In the genomic region with DNA sequence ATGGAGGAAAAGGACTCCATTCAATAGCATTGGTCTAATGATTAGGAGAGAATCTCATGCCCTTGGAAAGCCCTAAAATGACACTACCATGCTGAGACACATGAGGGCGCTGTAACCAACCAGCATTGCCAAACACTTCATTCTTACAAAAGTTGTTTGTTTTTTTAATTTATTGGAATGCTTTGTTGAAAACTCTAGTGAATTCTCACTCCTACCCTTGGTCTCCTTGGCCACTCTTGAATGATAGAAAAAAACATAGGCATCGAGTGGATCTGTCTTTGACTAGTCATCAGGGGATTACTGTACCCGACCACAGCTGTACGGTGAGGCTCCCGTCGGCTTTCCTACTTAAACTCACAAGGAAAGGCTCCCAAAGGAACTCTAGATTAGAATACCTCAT, we compare ENCODE assay signal across 8 cellular contexts. TPM values are rescaled to one million over a fixed set of nuclear protein-coding genes. Genes with fewer than 3 reads are reported as not detected.
DNase-seq lines count a peak whose midpoint lies in the region; ATAC-seq and TF ChIP-seq lines count a peak whose summit lies in the region.

No MANE protein-coding gene starts in this region.

- intact Hi-C loops in IMR-90 (cut with micrococcal nuclease): no loop called here

- H3K4me1 Mint-ChIP-seq in stimulated activated naive CD8-positive, alpha-beta T cell treated with anti-CD3 and anti-CD28 coated beads, Interleukin-15, amount 100 ng/mL, for 72 hours: peaks cover 8% of the 10 kb centered on the region

- no peak overlapping the region for H3K27ac Mint-ChIP-seq in stimulated activated naive CD8-positive, alpha-beta T cell treated with anti-CD3 and anti-CD28 coated beads, Interleukin-15, amount 100 ng/mL, for 72 hours

- H3K9me3 ChIP-seq in IMR-90 (ENCODE audit: control insufficient read depth, insufficient read depth, low read length) (no peaks in the 10 kb centered on the region), mucosa of rectum (ENCODE audit: control insufficient read depth in 2 of 2, low read length in 2 of 2) (no peaks in the 10 kb centered on the region)
- H3K9me3 ChIP-seq in effector memory CD4-positive, alpha-beta T cell (ENCODE audit: control insufficient read depth, low read length): no peaks in the 10 kb centered on the region

- H4K5ac ChIP-seq in IMR-90 (ENCODE audit: low read depth, low read length): no peak overlapping the region

- H3K4me1 ChIP-seq in IMR-90 (ENCODE audit: control insufficient read depth, insufficient read depth, low read length): peaks cover 4% of the 10 kb centered on the region; the same call in 1 of the 2 replicates
- no peaks in the 10 kb centered on the region for H3K4me1 ChIP-seq in effector memory CD4-positive, alpha-beta T cell (ENCODE audit: control insufficient read depth, insufficient read depth, low read length, poor library complexity, severe bottlenecking)
- peaks cover 30 to 38% of the 10 kb centered on the region in 2 donors for H3K4me1 ChIP-seq in mucosa of rectum (ENCODE audit: control insufficient read depth in 2 of 2, insufficient read depth in 2 of 2, low read length in 2 of 2)

- no peak overlapping the region for H3K18ac ChIP-seq in IMR-90 (ENCODE audit: low read depth, low read length)

- H3K27me3 Mint-ChIP-seq in stimulated activated naive CD8-positive, alpha-beta T cell treated with anti-CD3 and anti-CD28 coated beads, Interleukin-15, amount 100 ng/mL, for 72 hours: no peaks in the 10 kb centered on the region

- no peak overlapping the region for H3K4me2 ChIP-seq in IMR-90 (ENCODE audit: low read depth, low read length)

- in situ Hi-C loops in IMR-90 (cut with MboI; ENCODE audit: low sequenced_read_pairs): no loop called here

- TF ChIP-seq RAD21 in IMR-90 (IDR thresholded peaks at IDR 0.05; ENCODE audit: low read length): peak; percentile 60

- CTCF ChIA-PET in IMR-90 (lab: Yijun Ruan, JAX): interaction anchor here (1.4 to 3.2 kb wide), 3 partner anchors 10 to 26 kb away, joined by 3 to 15 read pairs (median 6); no protein-coding TSS in a partner anchor

- H3K4ac ChIP-seq in IMR-90 (ENCODE audit: low read depth, low read length): no peak overlapping the region

- H4K91ac ChIP-seq in IMR-90 (ENCODE audit: insufficient read depth, low read depth, low read length): no peak overlapping the region

- WGBS in IMR-90 (ENCODE audit: extremely low coverage in 2 of 2, insufficient read length in 1 of 2), 2 experiments: no CpG with 5 or more reads among the region's 6 CpGs

- no peak overlapping the region for H2BK15ac ChIP-seq in IMR-90 (ENCODE audit: low read depth, low read length)

- peak overlapping the region; percentile 8 for H2BK5ac ChIP-seq in IMR-90 (ENCODE audit: low read depth, low read length, poor library complexity, severe bottlenecking)

- no peak overlapping the region for H4K8ac ChIP-seq in IMR-90 (ENCODE audit: low read depth in 2 of 2, low read length in 2 of 2)

- dilution Hi-C loops in IMR-90 (cut with HindIII; ENCODE audit: low sequenced_read_pairs, unreplicated experiment): no loop called here

- H4K20me1 ChIP-seq in IMR-90 (ENCODE audit: insufficient read depth, low read length): no peaks in the 10 kb centered on the region

- H3K23ac ChIP-seq in IMR-90 (ENCODE audit: low read depth, low read length): no peak overlapping the region

- no peaks in the 10 kb centered on the region for H3K79me1 ChIP-seq in IMR-90 (ENCODE audit: low read depth in 1 of 2, low read length in 2 of 2)

- no peaks in the 10 kb centered on the region for H3K36me3 ChIP-seq in IMR-90 (ENCODE audit: control insufficient read depth, insufficient read depth, low read length)
- no peaks in the 10 kb centered on the region for H3K36me3 ChIP-seq in effector memory CD4-positive, alpha-beta T cell (ENCODE audit: control insufficient read depth, insufficient read depth, low read length)
- no peaks in the 10 kb centered on the region for H3K36me3 ChIP-seq in mucosa of rectum (ENCODE audit: control insufficient read depth in 2 of 2, insufficient read depth in 2 of 2, low read length in 2 of 2)

- H2AFZ ChIP-seq in IMR-90 (replicated peaks; ENCODE audit: low read length, poor library complexity): no peak overlapping the region

- H2AK5ac ChIP-seq in IMR-90 (ENCODE audit: low read depth, low read length): no peak overlapping the region

- H3K14ac ChIP-seq in IMR-90 (replicated peaks; ENCODE audit: low read depth, low read length): peak overlapping the region; percentile 73; the same call in 1 of the 2 replicates

- H3K27ac ChIP-seq in IMR-90 (ENCODE audit: insufficient read depth, low read length) (no peak overlapping the region), mucosa of rectum (ENCODE audit: low read depth in 2 of 2, low read length in 2 of 2) (peak overlapping the region; percentile 85 to 86)
- no peak overlapping the region for H3K27ac ChIP-seq in effector memory CD4-positive, alpha-beta T cell (ENCODE audit: insufficient read depth, low read length, poor library complexity, severe bottlenecking)

- H3K56ac ChIP-seq in IMR-90 (ENCODE audit: extremely low read depth, insufficient read depth, low read length): no peak overlapping the region

- ATAC-seq in IMR-90 (ENCODE audit: low read depth) (peak; percentile 56; the same call in 1 of the 2 replicates), HG03159 (IDR thresholded peaks at IDR 0.05; ENCODE audit: unreplicated experiment) (no peak)
- peak; percentile 58 for ATAC-seq in stimulated activated naive CD8-positive, alpha-beta T cell treated with anti-CD3 and anti-CD28 coated beads, Interleukin-15, amount 100 ng/mL, for 72 hours

- peak; percentile 66 for TF ChIP-seq CTCF in IMR-90 (conservative IDR thresholded peaks at IDR 0.05; ENCODE audit: low read depth, low read length)

- no TSS peak for BruUV-seq in IMR-90 (replicated peaks; lab: Mats Ljungman, UMichigan)

- no peak overlapping the region for H3K4me3 Mint-ChIP-seq in stimulated activated naive CD8-positive, alpha-beta T cell treated with anti-CD3 and anti-CD28 coated beads, Interleukin-15, amount 100 ng/mL, for 72 hours

- H3K4me3 ChIP-seq in IMR-90 (ENCODE audit: insufficient read depth, low read depth, low read length) (no peak overlapping the region), mucosa of rectum (ENCODE audit: low read length in 2 of 2) (no peak overlapping the region)
- no peak overlapping the region for H3K4me3 ChIP-seq in effector memory CD4-positive, alpha-beta T cell (ENCODE audit: insufficient read depth, low read depth, low read length, poor library complexity, severe bottlenecking)

- peaks cover 6% of the 10 kb centered on the region for H3K9me1 ChIP-seq in IMR-90 (ENCODE audit: insufficient read depth, low read length)

- peak overlapping the region; percentile 38; the same call in 1 of the 2 replicates for H2BK20ac ChIP-seq in IMR-90 (ENCODE audit: low read depth, low read length)

- H2BK120ac ChIP-seq in IMR-90 (ENCODE audit: low read depth, low read length): peak overlapping the region; percentile 67

- POLR2A ChIA-PET in IMR-90 (lab: Charles Lee; ENCODE audit: unreplicated experiment): no interaction called here

- no peak overlapping the region for H2AK9ac ChIP-seq in IMR-90 (replicated peaks; ENCODE audit: low read depth, low read length, poor library complexity)

- DNase-seq in DMS53 treated with DMSO at 0.1 percent for 48 hours (lab: John Stamatoyannopoulos, UW; ENCODE audit: unreplicated experiment) (peak; percentile 15), IMR-90 (peak; percentile 57), NCI-H524 treated with DMSO at 0.1 percent for 48 hours (lab: John Stamatoyannopoulos, UW) (no peak)
- peak; percentile 67 for DNase-seq in activated CD4-positive, alpha-beta T cell treated with anti-CD3 and anti-CD28 coated beads, Interleukin-2, amount 50 U/mL, for 1 hour
- peak; percentile 14 to 45 (median 33) for DNase-seq in effector memory CD4-positive, alpha-beta T cell
- DNase-seq in stimulated activated naive CD8-positive, alpha-beta T cell treated with anti-CD3 and anti-CD28 coated beads, Interleukin-15, amount 100 ng/mL, for 72 hours: peak; percentile 56 to 60

- H3K27me3 ChIP-seq in IMR-90 (ENCODE audit: control insufficient read depth, insufficient read depth, low read length): no peaks in the 10 kb centered on the region
- no peaks in the 10 kb centered on the region for H3K27me3 ChIP-seq in effector memory CD4-positive, alpha-beta T cell (replicated peaks; ENCODE audit: control insufficient read depth, insufficient read depth, low read length, poor library complexity, severe bottlenecking)
- no peaks in the 10 kb centered on the region for H3K27me3 ChIP-seq in mucosa of rectum (ENCODE audit: control insufficient read depth in 2 of 2, insufficient read depth in 2 of 2, low read length in 2 of 2)

- H3K9ac ChIP-seq in IMR-90 (ENCODE audit: low read depth, low read length) (no peak overlapping the region), mucosa of rectum (ENCODE audit: low read depth in 1 of 2, low read length in 2 of 2) (no peak overlapping the region)

- TF ChIP-seq POLR2A in IMR-90 (IDR thresholded peaks at IDR 0.05; ENCODE audit: low read depth, low read length): no peak

- no peaks in the 10 kb centered on the region for H3K9me3 Mint-ChIP-seq in stimulated activated naive CD8-positive, alpha-beta T cell treated with anti-CD3 and anti-CD28 coated beads, Interleukin-15, amount 100 ng/mL, for 72 hours

TF ChIP-seq in IMR-90, 13 proteins besides CTCF, POLR2A, EP300 and RAD21 (continues in another document):
- peak; percentile 65 for TF ChIP-seq SMC3 (IDR thresholded peaks at IDR 0.05; ENCODE audit: low read depth, low read length)
- TF ChIP-seq MXI1 (IDR thresholded peaks at IDR 0.05; ENCODE audit: borderline replicate concordance, low read depth, low read length): no peak
- TF ChIP-seq MAZ (IDR thresholded peaks at IDR 0.05; ENCODE audit: borderline replicate concordance, low read depth, low read length): 0 out of 2 replicates have a peak, but pooled peaks have one; percentile 11
- TF ChIP-seq, protein P1, sequence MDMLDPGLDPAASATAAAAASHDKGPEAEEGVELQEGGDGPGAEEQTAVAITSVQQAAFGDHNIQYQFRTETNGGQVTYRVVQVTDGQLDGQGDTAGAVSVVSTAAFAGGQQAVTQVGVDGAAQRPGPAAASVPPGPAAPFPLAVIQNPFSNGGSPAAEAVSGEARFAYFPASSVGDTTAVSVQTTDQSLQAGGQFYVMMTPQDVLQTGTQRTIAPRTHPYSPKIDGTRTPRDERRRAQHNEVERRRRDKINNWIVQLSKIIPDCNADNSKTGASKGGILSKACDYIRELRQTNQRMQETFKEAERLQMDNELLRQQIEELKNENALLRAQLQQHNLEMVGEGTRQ (IDR thresholded peaks at IDR 0.05; ENCODE audit: low read depth, low read length): no peak
- no peak for TF ChIP-seq FOS (IDR thresholded peaks at IDR 0.05; ENCODE audit: low read depth, low read length)
- TF ChIP-seq CHD1 (IDR thresholded peaks at IDR 0.05; ENCODE audit: low read depth, low read length): no peak

RNA-seq across cellular contexts. Expression of a gene that starts 29.3 kb away (rescaled TPM):
- 137 and 212 TPM in 2 replicates for total RNA-seq in IMR-90 (2012; rRNA removed)
- polyA plus RNA-seq in IMR-90 (2012; rRNA removed): 138 and 153 TPM in 2 replicates
- 10.8 and 15.8 TPM in 2 replicates for polyA plus RNA-seq in IMR-90 (2012; cell fraction: cytosol; rRNA removed)
- polyA plus RNA-seq in IMR-90 (2012; cell fraction: nucleus; rRNA removed; ENCODE audit: low replicate concordance): 20.6 and 239 TPM in 2 replicates

RNA-seq across cellular contexts. Expression of a gene that starts 55.2 kb away (rescaled TPM):
- total RNA-seq in IMR-90 (2012; rRNA removed): 136 and 164 TPM in 2 replicates
- polyA plus RNA-seq in IMR-90 (2012; rRNA removed): 311 and 378 TPM in 2 replicates
- 71.3 and 117 TPM in 2 replicates for polyA plus RNA-seq in IMR-90 (2012; cell fraction: cytosol; rRNA removed)
- polyA plus RNA-seq in IMR-90 (2012; cell fraction: nucleus; rRNA removed; ENCODE audit: low replicate concordance): 84.0 and 137 TPM in 2 replicates

Comparison
In these comparisons a context has a peak if more than half of its experiments do, and no peak if none do; other contexts are left out.
1. H3K27ac ChIP-seq: peak in mucosa of rectum (2 of 2); none in IMR-90 (single experiment) and effector memory CD4-positive, alpha-beta T cell (single experiment).